ENCODE assay signal across 11 cellular contexts in genomic region chr18:10131036-10131774, GRCh38.
DNase-seq lines count a peak whose midpoint lies in the region; TF ChIP-seq lines count a peak whose summit lies in the region.
"Had no signal": no experiment of that assay in that cellular context is flagged by ENCODE, and none has a peak within 500 bp of the region (broad histone marks: within the 10 kb centered on the region; RNA-seq: fewer than 3 reads in every experiment).

No MANE protein-coding gene starts in this region.

- H3F3A ChIP-seq in neural progenitor cell (ENCODE audit: low read depth) = peaks cover 15% of the 10 kb centered on the region

- peak overlapping the region; percentile 88 for H3K27ac Mint-ChIP-seq in neural progenitor cell

- intact Hi-C loops in esophagus muscularis mucosa (cut with DNase I) = no loop called here

- no peak for TF ChIP-seq POLR2A in esophagus muscularis mucosa (IDR thresholded peaks at IDR 0.05; ENCODE audit: low read depth)

- H3K36me3 ChIP-seq in esophagus muscularis mucosa = no peaks in the 10 kb centered on the region
- H3K36me3 ChIP-seq in neural progenitor cell = no peaks in the 10 kb centered on the region
- H3K36me3 ChIP-seq: SJSA1 had no signal

- no peaks in the 10 kb centered on the region for H4K20me1 ChIP-seq in neural progenitor cell (ENCODE audit: low read depth)

- H3K9me3 ChIP-seq in esophagus muscularis mucosa (no peaks in the 10 kb centered on the region), neural progenitor cell (ENCODE audit: low read depth) (no peaks in the 10 kb centered on the region)
- H3K9me3 ChIP-seq: SJSA1 had no signal

- peaks cover 2% of the 10 kb centered on the region for H3K36me3 Mint-ChIP-seq in neural progenitor cell

- H3K9ac ChIP-seq in neural progenitor cell = no peak overlapping the region

- H3K4me1 Mint-ChIP-seq in neural progenitor cell = peaks cover 64% of the 10 kb centered on the region

- WGBS in esophagus muscularis mucosa = 62% methylated on average over 11 of the region's 11 CpGs

- peak overlapping the region; percentile 64 for H3K4me3 Mint-ChIP-seq in neural progenitor cell

- H3K4me1 ChIP-seq in esophagus muscularis mucosa (peaks cover 10 to 15% (median 12%) of the 10 kb centered on the region in 4 donors), neural progenitor cell (peaks cover 17% of the 10 kb centered on the region)

- H3K27ac ChIP-seq in esophagus muscularis mucosa (replicated peaks in 1 of 4) = no peak overlapping the region
- no peak overlapping the region for H3K27ac ChIP-seq in neural progenitor cell
- H3K27ac ChIP-seq: SJSA1 had no signal

- H3K27me3 ChIP-seq in esophagus muscularis mucosa = peaks cover 0 to 23% (median 0%) of the 10 kb centered on the region in 4 donors
- peaks cover 40% of the 10 kb centered on the region for H3K27me3 ChIP-seq in neural progenitor cell
- H3K27me3 ChIP-seq: SJSA1 had no signal

- peaks cover 10% of the 10 kb centered on the region for H3K9me3 Mint-ChIP-seq in neural progenitor cell

- peak overlapping the region; percentile 76 for H3K4me2 ChIP-seq in neural progenitor cell

- TF ChIP-seq CTCF in esophagus muscularis mucosa (IDR thresholded peaks at IDR 0.05) = no peak
- no peak for TF ChIP-seq CTCF in neural progenitor cell (IDR thresholded peaks at IDR 0.05)

- H3K4me3 ChIP-seq in esophagus muscularis mucosa (peak overlapping the region in 3 of 4 donors; percentile 39 to 43 (median 40)), neural progenitor cell (peak overlapping the region; percentile 56)
- H3K4me3 ChIP-seq: SJSA1 had no signal

- no peaks in the 10 kb centered on the region for H3K79me2 ChIP-seq in neural progenitor cell (ENCODE audit: low read depth)

- peak; percentile 34 for DNase-seq in Ammon's horn (ENCODE audit: low spot score)
- DNase-seq in NCI-H146 (lab: John Stamatoyannopoulos, UW) = peak; percentile 78
- no peak for DNase-seq in esophagus muscularis mucosa (ENCODE audit: extremely low spot score)
- DNase-seq in neural progenitor cell (ENCODE audit: low spot score) = peak; percentile 40
- no peak for DNase-seq in activated CD4-positive, alpha-beta T cell treated with anti-CD3 and anti-CD28 coated beads, Interleukin-2, amount 50 U/mL, for 4 hours
- no peak for DNase-seq in NCI-H2196 treated with DMSO at 0.1 percent for 48 hours (lab: John Stamatoyannopoulos, UW; ENCODE audit: unreplicated experiment)
- DNase-seq in NCI-H128 (lab: John Stamatoyannopoulos, UW; ENCODE audit: unreplicated experiment) = no peak
- no peak for DNase-seq in NCI-H82 (lab: John Stamatoyannopoulos, UW)
- DNase-seq: GOT3, NCI-H1694 had no signal

- no peak for TF ChIP-seq EP300 in esophagus muscularis mucosa (IDR thresholded peaks at IDR 0.05)

- H3K27me3 Mint-ChIP-seq in neural progenitor cell (ENCODE audit: insufficient read depth, low read depth) = peaks cover 3% of the 10 kb centered on the region

- H2AFZ ChIP-seq in neural progenitor cell (replicated peaks) = peak overlapping the region; percentile 44

Comparison
In these comparisons a context has a peak if more than half of its experiments do, and no peak if none do; other contexts are left out.
1. DNase-seq: peak in Ammon's horn (single experiment), NCI-H146 (single experiment) and neural progenitor cell (single experiment); none in esophagus muscularis mucosa (single experiment), activated CD4-positive, alpha-beta T cell treated with anti-CD3 and anti-CD28 coated beads, Interleukin-2, amount 50 U/mL, for 4 hours (0 of 2), NCI-H2196 treated with DMSO at 0.1 percent for 48 hours (single experiment), NCI-H128 (single experiment) and NCI-H82 (single experiment).